9 cellular contexts compared by ENCODE assay signal in genomic region chr19:45598267-45599011, GRCh38. TPM values are rescaled to one million over a fixed set of nuclear protein-coding genes. Genes with fewer than 3 reads are reported as not detected.
DNase-seq lines count a peak whose midpoint lies in the region; ATAC-seq and TF ChIP-seq lines count a peak whose summit lies in the region.
"Had no signal": no experiment of that assay in that cellular context is flagged by ENCODE, and none has a peak within 500 bp of the region (broad histone marks: within the 10 kb centered on the region; RNA-seq: fewer than 3 reads in every experiment).

No MANE protein-coding gene starts in this region.

- H3K4me3 ChIP-seq in choroid plexus epithelial cell (ENCODE audit: low read depth, low read length) (peak overlapping the region; percentile 33), MM.1S (ENCODE audit: low read length) (no peak overlapping the region)

- H3K9me3 Mint-ChIP-seq in IgD-negative memory B cell (peaks cover 0 to 2% (median 0%) of the 10 kb centered on the region in 3 donors), nephron (no peaks in the 10 kb centered on the region)

- ATAC-seq in GM21576 (IDR thresholded peaks at IDR 0.05; ENCODE audit: unreplicated experiment) (no peak), GM21447 (IDR thresholded peaks at IDR 0.05; ENCODE audit: unreplicated experiment) (no peak)
- ATAC-seq: foreskin keratinocyte had no signal

- peaks cover 83% of the 10 kb centered on the region for H3K27me3 ChIP-seq in MM.1S (replicated peaks; ENCODE audit: insufficient read depth, low read length)

- TF ChIP-seq CTCF in choroid plexus epithelial cell (conservative IDR thresholded peaks at IDR 0.05; ENCODE audit: low read depth, low read length) (no peak), nephron (IDR thresholded peaks at IDR 0.05; ENCODE audit: unreplicated experiment in 3 of 3) (no peak), MM.1S (IDR thresholded peaks at IDR 0.05; ENCODE audit: low read length) (no peak)

- H3K27ac Mint-ChIP-seq in IgD-negative memory B cell: peak overlapping the region; percentile 2 to 67 (median 33)
- no peak overlapping the region for H3K27ac Mint-ChIP-seq in nephron

- H3K79me2 ChIP-seq in MM.1S (ENCODE audit: low read length): no peaks in the 10 kb centered on the region

- H3K9me3 ChIP-seq in MM.1S (replicated peaks; ENCODE audit: insufficient read depth, low read length): no peaks in the 10 kb centered on the region

- H2AFZ ChIP-seq in MM.1S (ENCODE audit: low read length): no peak overlapping the region

- H3K9me2 ChIP-seq in MM.1S (replicated peaks; ENCODE audit: insufficient read depth, low read length): no peaks in the 10 kb centered on the region

- DNase-seq in CD1c-positive myeloid dendritic cell (ENCODE audit: extremely low spot score) (peak; percentile 35), choroid plexus epithelial cell (ENCODE audit: low read depth) (peak; percentile 6), dedifferentiated amniotic fluid mesenchymal stem cell (ENCODE audit: extremely low spot score) (no peak), MM.1S (no peak)
- DNase-seq: foreskin keratinocyte had no signal

- H3K9ac ChIP-seq in MM.1S (ENCODE audit: low read length): no peak overlapping the region

- no peaks in the 10 kb centered on the region for H3K36me3 ChIP-seq in MM.1S (replicated peaks; ENCODE audit: insufficient read depth, low read length)

- peaks cover 14 to 24% (median 17%) of the 10 kb centered on the region in 3 donors for H3K4me1 Mint-ChIP-seq in IgD-negative memory B cell
- H3K4me1 Mint-ChIP-seq in nephron: peaks cover 19% of the 10 kb centered on the region

- 0 out of 2 replicates have a peak, but pooled peaks cover 7% of the 10 kb centered on the region for H3K4me1 ChIP-seq in MM.1S (ENCODE audit: low read length)

- H4K20me1 ChIP-seq in MM.1S (ENCODE audit: insufficient read depth, low read length): no peaks in the 10 kb centered on the region

- no peaks in the 10 kb centered on the region for H3F3A ChIP-seq in MM.1S (ENCODE audit: insufficient read depth, low read length)

- H3K27me3 Mint-ChIP-seq in IgD-negative memory B cell (peaks cover 66% of the 10 kb centered on the region), nephron (ENCODE audit: low read depth) (peaks cover 90% of the 10 kb centered on the region)

- H3K4me2 ChIP-seq in MM.1S (ENCODE audit: low read depth, low read length): no peak overlapping the region

- no peaks in the 10 kb centered on the region for H3K36me3 Mint-ChIP-seq in IgD-negative memory B cell
- H3K36me3 Mint-ChIP-seq in nephron (ENCODE audit: low read depth): no peaks in the 10 kb centered on the region

- H3K4me3 Mint-ChIP-seq in IgD-negative memory B cell (peak overlapping the region in 3 of 4 donors; percentile 8 to 77 (median 71)), nephron (peak overlapping the region; percentile 16 to 44 (median 27))

- H3K27ac ChIP-seq in MM.1S (ENCODE audit: low read length): no peak overlapping the region
- H3K27ac ChIP-seq: foreskin keratinocyte had no signal

RNA-seq across cellular contexts. Expression of gene GPR4, which starts 3.6 kb away (rescaled TPM):
- polyA plus RNA-seq in IgD-negative memory B cell: not detected

RNA-seq across cellular contexts. Expression of gene OPA3, which starts 13.8 kb away (rescaled TPM):
- polyA plus RNA-seq in IgD-negative memory B cell: 19.9 TPM

RNA-seq across cellular contexts. Expression of gene EML2, which starts 40.8 kb away (rescaled TPM):
- 18.5 TPM for polyA plus RNA-seq in IgD-negative memory B cell

Comparison
In these comparisons a context has a peak if more than half of its experiments do, and no peak if none do; other contexts are left out.
1. DNase-seq: peak in CD1c-positive myeloid dendritic cell (single experiment) and choroid plexus epithelial cell (single experiment); none in dedifferentiated amniotic fluid mesenchymal stem cell (single experiment) and MM.1S (single experiment).
2. H3K27ac Mint-ChIP-seq: peak in IgD-negative memory B cell (3 of 3); none in nephron (0 of 3).